ENCODE assay signal across 8 cellular contexts in the genomic region with DNA sequence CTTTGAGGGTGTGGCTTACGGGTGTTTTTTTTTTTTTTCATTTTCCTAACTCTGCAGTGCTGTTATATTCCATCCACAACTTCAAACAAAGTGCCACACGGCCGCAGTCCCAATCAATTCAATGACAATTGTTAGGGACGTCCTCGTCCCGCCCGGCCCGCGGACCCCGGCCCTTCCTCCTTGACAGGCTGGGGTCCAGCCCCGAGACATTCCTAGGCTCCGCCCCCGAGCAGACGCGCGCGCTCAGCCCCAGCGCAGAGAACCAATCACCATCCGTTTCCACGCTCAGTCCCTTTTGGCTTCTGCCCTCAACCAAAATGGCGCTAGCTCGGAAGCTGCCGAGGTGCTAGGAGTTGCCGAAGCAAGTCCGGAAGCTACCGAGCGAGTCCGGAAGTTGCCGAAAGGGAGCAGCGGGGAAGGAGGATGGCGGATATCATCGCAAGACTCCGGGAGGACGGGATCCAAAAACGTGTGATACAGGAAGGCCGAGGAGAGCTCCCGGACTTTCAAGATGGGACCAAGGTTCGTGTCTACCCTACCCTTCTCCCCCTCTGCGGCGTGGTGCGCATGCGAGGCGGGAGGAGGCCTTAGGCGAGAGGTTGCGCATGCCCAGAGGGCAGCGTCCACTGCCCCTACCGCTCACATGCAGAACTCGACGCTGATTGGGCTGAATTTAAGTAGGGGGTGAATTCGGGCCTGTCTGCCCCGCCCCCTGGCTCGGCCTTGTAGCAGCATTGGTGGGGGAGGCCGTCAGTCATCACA. TPM values are rescaled to one million over a fixed set of nuclear protein-coding genes. Genes with fewer than 3 reads are reported as not detected.
A peak's percentile ranks its signal among the peaks of the same experiment; 100 is the strongest.
DNase-seq lines count a peak whose midpoint lies in the region; ATAC-seq and TF ChIP-seq lines count a peak whose summit lies in the region.

TSS of gene AIP (plus strand) at position 291 of the 762 bp plus-strand sequence. CDS start at position 424, 133 bp downstream.

- TF ChIP-seq RAD21 in SK-N-SH (IDR thresholded peaks at IDR 0.05; ENCODE audit: low read length) = no peak

- POLR2A ChIA-PET in SK-N-SH (lab: Yijun Ruan, JAX) = interaction anchor here (0.8 to 1.4 kb wide), 2 partner anchors 14 to 91 kb away, joined by 3 to 6 read pairs; partner anchors contain the start of genes RAD9A and TMEM134

- H3K27me3 ChIP-seq in SK-N-SH (ENCODE audit: insufficient read depth) (no peaks in the 10 kb centered on the region; the same call in 1 of the 2 replicates), suprapubic skin (no peaks in the 10 kb centered on the region)

- TF ChIP-seq EP300 in SK-N-SH (IDR thresholded peaks at IDR 0.05; ENCODE audit: borderline replicate concordance in 1 of 2, low read depth in 1 of 2, low read length in 1 of 2) (no peak), suprapubic skin (IDR thresholded peaks at IDR 0.05) (no peak)

- CTCF ChIA-PET in SK-N-SH (lab: Yijun Ruan, JAX) = interaction anchor here (0.8 kb wide), 1 partner anchor 132 kb away, joined by 3 read pairs; no protein-coding TSS in a partner anchor

- H3K4me2 ChIP-seq in SK-N-SH = peak within 1 kb of the TSS; percentile 79

- H3K4me1 ChIP-seq in SK-N-SH (ENCODE audit: control insufficient read depth in 1 of 2, insufficient read depth in 2 of 2, low read depth in 1 of 2, low read length in 1 of 2) (peaks cover 6 to 17% of the 10 kb centered on the region in 2 experiments; a peak in 3 of 4 replicates), suprapubic skin (peaks cover 36% of the 10 kb centered on the region)

- TF ChIP-seq CTCF in SK-N-SH (IDR thresholded peaks at IDR 0.05) = no peak
- TF ChIP-seq CTCF in suprapubic skin (IDR thresholded peaks at IDR 0.05) = peak in 1 of 2 donors; percentile 10

- DNase-seq in NCI-H1048 (lab: John Stamatoyannopoulos, UW) (peak; percentile 97), SK-N-SH (peak; percentile 98), germinal center (ENCODE audit: low spot score) (peak; percentile 96), nucleus accumbens (lab: John Stamatoyannopoulos, UW) (peak; percentile 75 to 100 (median 97)), suprapubic skin (ENCODE audit: low spot score in 2 of 2) (peak; percentile 98)
- DNase-seq in activated naive CD4-positive, alpha-beta T cell treated with anti-CD3 and anti-CD28 coated beads, Interleukin-2, amount 50 U/mL, for 16 hours = peak; percentile 98

- H3K9me2 ChIP-seq in SK-N-SH = no peaks in the 10 kb centered on the region

- H3K4me3 ChIP-seq in GM08714 (ENCODE audit: low read length) (peak within 1 kb of the TSS; percentile 59; the same call in 1 of the 2 replicates), SK-N-SH (ENCODE audit: low read depth in 2 of 2, low read length in 1 of 2) (peak within 1 kb of the TSS; percentile 54 to 62), suprapubic skin (peak within 1 kb of the TSS; percentile 56)

- TF ChIP-seq POLR2A in suprapubic skin (IDR thresholded peaks at IDR 0.05) = peak in 1 of 2 donors; percentile 21

- peaks cover 7% of the 10 kb centered on the region for H3F3A ChIP-seq in SK-N-SH (replicated peaks; ENCODE audit: insufficient read depth)

- H3K36me3 ChIP-seq in SK-N-SH (replicated peaks in 1 of 2; ENCODE audit: control insufficient read depth in 1 of 2, insufficient read depth in 2 of 2, low read length in 1 of 2) (peaks cover 0 to 4% of the 10 kb centered on the region in 2 experiments), suprapubic skin (peaks cover 10% of the 10 kb centered on the region)

- H3K9ac ChIP-seq in SK-N-SH = peak within 1 kb of the TSS; percentile 55

- peak; percentile 57 for ATAC-seq in HG02571 (IDR thresholded peaks at IDR 0.05; ENCODE audit: unreplicated experiment)

- WGBS in SK-N-SH (ENCODE audit: low lambda C conversion rate) = 2% methylated on average over 33 of the region's 53 CpGs
- under 1% methylated on average over 30 of the region's 53 CpGs for WGBS in suprapubic skin

- H3K9me3 ChIP-seq in SK-N-SH = no peaks in the 10 kb centered on the region
- no peaks in the 10 kb centered on the region for H3K9me3 ChIP-seq in suprapubic skin

- H2AFZ ChIP-seq in SK-N-SH (ENCODE audit: low read depth) = peak within 1 kb of the TSS; percentile 99

- H3K27ac ChIP-seq in SK-N-SH (ENCODE audit: low read depth in 2 of 2, low read length in 1 of 2) (peak within 1 kb of the TSS; percentile 65 to 87), suprapubic skin (peak within 1 kb of the TSS; percentile 83)

- peaks cover 25% of the 10 kb centered on the region for H3K79me2 ChIP-seq in SK-N-SH (ENCODE audit: insufficient read depth)

- no peaks in the 10 kb centered on the region for H4K20me1 ChIP-seq in SK-N-SH (ENCODE audit: insufficient read depth)

TF ChIP-seq in SK-N-SH, 30 proteins besides CTCF, POLR2A, EP300 and RAD21:
- 0 out of 2 replicates have a peak, but pooled peaks have one; percentile 22 for TF ChIP-seq RFX5 (IDR thresholded peaks at IDR 0.05; ENCODE audit: low read length)
- TF ChIP-seq TCF12 (IDR thresholded peaks at IDR 0.05) = no peak
- peak; percentile 78 for TF ChIP-seq ELF1 (IDR thresholded peaks at IDR 0.05)
- peak; percentile 99 for TF ChIP-seq YY1 (IDR thresholded peaks at IDR 0.05; ENCODE audit: low read depth)
- peak; percentile 92 for TF ChIP-seq TAF1 (IDR thresholded peaks at IDR 0.05; ENCODE audit: borderline replicate concordance, low read depth, low read length)
- TF ChIP-seq MXI1 (IDR thresholded peaks at IDR 0.05; ENCODE audit: low read depth, low read length) = peak; percentile 69
- TF ChIP-seq, protein P1, sequence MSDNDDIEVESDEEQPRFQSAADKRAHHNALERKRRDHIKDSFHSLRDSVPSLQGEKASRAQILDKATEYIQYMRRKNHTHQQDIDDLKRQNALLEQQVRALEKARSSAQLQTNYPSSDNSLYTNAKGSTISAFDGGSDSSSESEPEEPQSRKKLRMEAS (IDR thresholded peaks at IDR 0.05; ENCODE audit: low read depth) = peak; percentile 100
- TF ChIP-seq POLR2AphosphoS5 (IDR thresholded peaks at IDR 0.05; ENCODE audit: low read depth, low read length) = peak; percentile 71
- no peak for TF ChIP-seq RCOR1 (IDR thresholded peaks at IDR 0.05; ENCODE audit: low read length)
- peak; percentile 59 for TF ChIP-seq GABPA (IDR thresholded peaks at IDR 0.05; ENCODE audit: low read depth)
- no peak for TF ChIP-seq NFIC (IDR thresholded peaks at IDR 0.05; ENCODE audit: borderline replicate concordance)
- peak; percentile 74 for TF ChIP-seq PBX3 (IDR thresholded peaks at IDR 0.05)
- peak; percentile 91 for TF ChIP-seq NRF1 (IDR thresholded peaks at IDR 0.05; ENCODE audit: low read depth, low read length)

RNA-seq across cellular contexts. Expression of gene AIP, which starts in this region (rescaled TPM):
- 192 and 207 TPM in 2 replicates for polyA plus RNA-seq in SK-N-SH (2012; rRNA removed)
- polyA plus RNA-seq in SK-N-SH (2012; cell fraction: cytosol; rRNA removed) = 112 and 149 TPM in 2 replicates
- polyA plus RNA-seq in SK-N-SH (2012; cell fraction: nucleus; rRNA removed) = 125 and 141 TPM in 2 replicates
- 10 to 100 TPM; 30.5 to 58.4 (median 42.2) TPM for total RNA-seq in suprapubic skin

Comparison
In these comparisons a context has a peak if more than half of its experiments do, and no peak if none do; other contexts are left out.
1. Peak in every context shown above with its lines: DNase-seq, ATAC-seq, H3K4me3 ChIP-seq and H3K27ac ChIP-seq.